In genomic region chr5:139752506-139753350, GRCh38 we compare ENCODE assay signal across 18 cellular contexts. TPM values are rescaled to one million over a fixed set of nuclear protein-coding genes. Genes with fewer than 3 reads are reported as not detected.
DNase-seq lines count a peak whose midpoint lies in the region; ATAC-seq lines count a peak whose summit lies in the region.
"Had no signal": no experiment of that assay in that cellular context is flagged by ENCODE, and none has a peak within 500 bp of the region (broad histone marks: within the 10 kb centered on the region; RNA-seq: fewer than 3 reads in every experiment).

No MANE protein-coding gene starts in this region.

- no peaks in the 10 kb centered on the region for H3K36me3 ChIP-seq in Karpas-422 (ENCODE audit: insufficient read depth, low read length)

- H3K9me2 ChIP-seq in Karpas-422 (replicated peaks; ENCODE audit: insufficient read depth, low read length) = no peaks in the 10 kb centered on the region

- H3K4me3 ChIP-seq in Karpas-422 (ENCODE audit: low read length) = no peak overlapping the region
- H3K4me3 ChIP-seq: lung, testis had no signal

- no peak overlapping the region for H3K9ac ChIP-seq in Karpas-422 (ENCODE audit: low read length)
- H3K9ac ChIP-seq: KMS-11 had no signal

- H2AFZ ChIP-seq in Karpas-422 (ENCODE audit: low read length) = no peak overlapping the region

- no peaks in the 10 kb centered on the region for H4K20me1 ChIP-seq in Karpas-422 (ENCODE audit: insufficient read depth, low read depth, low read length)

- H3K9me3 ChIP-seq in Karpas-422 (ENCODE audit: low read length) = no peaks in the 10 kb centered on the region
- H3K9me3 ChIP-seq: testis had no signal

- no peaks in the 10 kb centered on the region for H3K79me2 ChIP-seq in Karpas-422 (ENCODE audit: low read length)

- no peaks in the 10 kb centered on the region for H3K4me1 ChIP-seq in Karpas-422 (ENCODE audit: low read length)

- no peak overlapping the region for H3K27ac ChIP-seq in Karpas-422 (ENCODE audit: low read length)
- H3K27ac ChIP-seq: 22Rv1, KMS-11, testis had no signal

- ATAC-seq in HG03571 (IDR thresholded peaks at IDR 0.05; ENCODE audit: unreplicated experiment) = no peak

- H3K27me3 ChIP-seq in Karpas-422 (ENCODE audit: low read length) = no peaks in the 10 kb centered on the region
- H3K27me3 ChIP-seq: testis had no signal

- H3K4me2 ChIP-seq in Karpas-422 (ENCODE audit: low read depth, low read length, poor library complexity, severe bottlenecking) = no peak overlapping the region
- H3K4me2 ChIP-seq: KMS-11 had no signal

- DNase-seq in NCI-H1092 treated with DMSO at 0.1 percent for 48 hours (lab: John Stamatoyannopoulos, UW) (peak; percentile 15), NCI-H1092 (lab: John Stamatoyannopoulos, UW) (no peak), GM03348 (ENCODE audit: low spot score) (peak; percentile 52), RPMI8226 (peak; percentile 74), glomerular visceral epithelial cell (ENCODE audit: extremely low spot score) (peak; percentile 76), Karpas-422 (no peak), DMS114 treated with DMSO at 0.1 percent for 48 hours (lab: John Stamatoyannopoulos, UW; ENCODE audit: unreplicated experiment) (no peak)
- DNase-seq: activated CD8-positive, alpha-beta memory T cell treated with anti-CD3 and anti-CD28 coated beads for 24 hours; effector CD4-positive, alpha-beta T cell; HCEC 1CT; NCI-H524 treated with DMSO at 0.1 percent for 48 hours; posterior cingulate gyrus; testis had no signal

RNA-seq across cellular contexts. Expression of gene PSD2, which starts 42.9 kb away (rescaled TPM):
- not detected in 2 replicates for total RNA-seq in Karpas-422 (2014; rRNA removed; shearing (Covaris generic); ENCODE audit: low replicate concordance)
- total RNA-seq: glomerular endothelial cell had no signal

Comparison
In these comparisons a context has a peak if more than half of its experiments do, and no peak if none do; other contexts are left out.
1. DNase-seq: peak in NCI-H1092 treated with DMSO at 0.1 percent for 48 hours (single experiment), GM03348 (single experiment), RPMI8226 (single experiment) and glomerular visceral epithelial cell (single experiment); none in NCI-H1092 (single experiment), Karpas-422 (single experiment) and DMS114 treated with DMSO at 0.1 percent for 48 hours (single experiment).